ENCODE assay signal across 23 cellular contexts in the genomic region with DNA sequence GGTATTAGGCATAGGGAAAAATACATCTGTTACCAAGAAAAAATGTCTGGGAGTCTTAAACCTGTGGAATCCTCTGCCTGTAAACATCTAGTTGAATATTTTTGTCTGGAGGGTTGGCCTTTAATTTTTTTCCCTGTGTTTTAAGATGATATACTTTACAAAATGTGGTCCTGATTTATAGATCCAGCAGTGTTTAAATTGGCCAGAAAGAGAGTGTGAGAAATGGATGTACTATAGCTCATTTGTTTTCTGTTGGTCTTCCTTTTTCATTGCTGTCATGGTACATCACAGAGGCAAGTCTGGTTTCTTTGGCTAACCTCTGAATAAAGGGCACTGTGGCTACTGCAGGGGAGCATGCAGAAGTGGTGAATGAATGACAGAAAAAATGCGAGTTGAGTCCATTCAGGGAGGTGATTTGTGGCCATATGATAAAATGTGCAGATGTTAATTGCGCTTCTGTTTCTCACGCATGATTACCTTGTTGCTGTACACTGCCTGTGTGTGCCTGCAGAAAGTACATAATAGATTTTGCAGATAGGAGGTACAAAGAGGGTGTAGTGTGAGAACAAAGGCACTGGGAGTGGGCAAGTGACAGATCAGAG.
DNase-seq lines count a peak whose midpoint lies in the region; ATAC-seq and FAIRE-seq lines count a peak whose summit lies in the region.
"Had no signal": no experiment of that assay in that cellular context is flagged by ENCODE, and none has a peak within 500 bp of the region (broad histone marks: within the 10 kb centered on the region; RNA-seq: fewer than 3 reads in every experiment).

No MANE protein-coding gene starts in this region.

- peaks cover 31% of the 10 kb centered on the region for H3K4me1 Mint-ChIP-seq in memory B cell
- H3K4me1 Mint-ChIP-seq in stimulated activated naive B cell treated with anti-CD40 and anti-IgM and Interleukin-4, amounts not matched to agents 10 μg/mL and 1 μg/mL and 100 μg/mL, for 72 hours: peaks cover 48 to 72% of the 10 kb centered on the region in 2 donors
- peaks cover 9% of the 10 kb centered on the region for H3K4me1 Mint-ChIP-seq in activated CD4-positive, alpha-beta T cell treated with anti-CD3 and anti-CD28 coated beads, Interleukin-2, amount 10 ng/mL, durations not matched to agents 7 days and 5 days
- H3K4me1 Mint-ChIP-seq: WTC11 had no signal

- POLR2A ChIA-PET in activated CD4-positive, alpha-beta T cell treated with anti-CD3 and anti-CD28 coated beads, Interleukin-2, amount 10 ng/mL, durations not matched to agents 7 days and 5 days (lab: Charles Lee): no interaction called here

- peak; percentile 88 for FAIRE-seq in GM19239 (lab: Jason Lieb, UNC)
- FAIRE-seq: frontal cortex had no signal

- no peak overlapping the region for H3K4me3 Mint-ChIP-seq in memory B cell
- H3K4me3 Mint-ChIP-seq in stimulated activated naive B cell treated with anti-CD40 and anti-IgM and Interleukin-4, amounts not matched to agents 10 μg/mL and 1 μg/mL and 100 μg/mL, for 72 hours: peak overlapping the region in 1 of 2 donors; percentile 28
- H3K4me3 Mint-ChIP-seq in activated CD4-positive, alpha-beta T cell treated with anti-CD3 and anti-CD28 coated beads, Interleukin-2, amount 10 ng/mL, durations not matched to agents 7 days and 5 days: no peak overlapping the region
- H3K4me3 Mint-ChIP-seq: activated CD8-positive, alpha-beta T cell treated with anti-CD3 and anti-CD28 coated beads, Interleukin-2, amount 10 ng/mL, durations not matched to agents 7 days and 5 days; activated T-cell treated with anti-CD3 and anti-CD28 coated beads, Interleukin-2, amount 50 U/mL, for 24 hours; dendritic cell treated with granulocyte-macrophage colony-stimulating factor and Interleukin-4, amounts not matched to agents 40 ng/mL and 50 ng/mL, for 4 days; T-helper 2 cell treated with Interferon-gamma antibody and Interleukin-4, amounts not matched to agents 5 μg/mL and 100 μg/mL, for 36 hours; WTC11 had no signal

- no peak for DNase-seq in GM19239 (ENCODE audit: insufficient read length, low spot score)
- peak; percentile 72 for DNase-seq in astrocyte of the hippocampus (ENCODE audit: low read depth, low spot score)
- DNase-seq in memory B cell (ENCODE audit: low spot score in 2 of 2): no peak
- no peak for DNase-seq in stimulated activated naive B cell treated with anti-CD40 and anti-IgM and Interleukin-4, amounts not matched to agents 10 μg/mL and 1 μg/mL and 100 μg/mL, for 72 hours
- DNase-seq in activated CD4-positive, alpha-beta T cell treated with anti-CD3 and anti-CD28 coated beads, Interleukin-2, amount 10 ng/mL, durations not matched to agents 7 days and 5 days: no peak
- no peak for DNase-seq in stimulated activated CD4-positive, alpha-beta T cell treated with anti-CD3 and anti-CD28 coated beads, Interleukin-12 subunit alpha, Interleukin-12 subunit beta, amount 100 ng/mL, for 4 hours
- no peak for DNase-seq in HuH-7 (ENCODE audit: low spot score)
- DNase-seq: activated CD8-positive, alpha-beta T cell treated with anti-CD3 and anti-CD28 coated beads, Interleukin-2, amount 10 ng/mL, durations not matched to agents 7 days and 5 days; activated naive CD4-positive, alpha-beta T cell treated with Interleukin-2 at 50 U/mL for 16 hours; activated T-cell treated with anti-CD3 and anti-CD28 coated beads, Interleukin-2, amount 50 U/mL, for 24 hours; DMS79 treated with DMSO at 0.1 percent for 48 hours; GOT3; MG63; midbrain; NCI-H1694 treated with DMSO at 0.1 percent for 48 hours; NCI-H2227 treated with DMSO at 0.1 percent for 48 hours; NCI-H82; stimulated activated naive CD4-positive, alpha-beta T cell; tibial artery had no signal

- CTCF ChIA-PET in activated CD4-positive, alpha-beta T cell treated with anti-CD3 and anti-CD28 coated beads, Interleukin-2, amount 10 ng/mL, durations not matched to agents 7 days and 5 days (lab: Charles Lee): interaction anchor here (1.3 kb wide), 1 partner anchor 148 kb away, joined by 3 read pairs; no protein-coding TSS in a partner anchor

- no peaks in the 10 kb centered on the region for H3K36me3 Mint-ChIP-seq in memory B cell
- H3K36me3 Mint-ChIP-seq in stimulated activated naive B cell treated with anti-CD40 and anti-IgM and Interleukin-4, amounts not matched to agents 10 μg/mL and 1 μg/mL and 100 μg/mL, for 72 hours: peaks cover 7 to 9% of the 10 kb centered on the region in 2 donors
- H3K36me3 Mint-ChIP-seq in activated CD4-positive, alpha-beta T cell treated with anti-CD3 and anti-CD28 coated beads, Interleukin-2, amount 10 ng/mL, durations not matched to agents 7 days and 5 days (ENCODE audit: low read depth): no peaks in the 10 kb centered on the region
- H3K36me3 Mint-ChIP-seq: WTC11 had no signal

- H3K27ac Mint-ChIP-seq in memory B cell: no peak overlapping the region
- peak overlapping the region; percentile 39 for H3K27ac Mint-ChIP-seq in stimulated activated naive B cell treated with anti-CD40 and anti-IgM and Interleukin-4, amounts not matched to agents 10 μg/mL and 1 μg/mL and 100 μg/mL, for 72 hours
- no peak overlapping the region for H3K27ac Mint-ChIP-seq in activated CD4-positive, alpha-beta T cell treated with anti-CD3 and anti-CD28 coated beads, Interleukin-2, amount 10 ng/mL, durations not matched to agents 7 days and 5 days
- H3K27ac Mint-ChIP-seq: activated CD8-positive, alpha-beta T cell treated with anti-CD3 and anti-CD28 coated beads, Interleukin-2, amount 10 ng/mL, durations not matched to agents 7 days and 5 days; activated T-cell treated with anti-CD3 and anti-CD28 coated beads, Interleukin-2, amount 50 U/mL, for 24 hours; dendritic cell treated with granulocyte-macrophage colony-stimulating factor and Interleukin-4, amounts not matched to agents 40 ng/mL and 50 ng/mL, for 4 days; T-helper 2 cell treated with Interferon-gamma antibody and Interleukin-4, amounts not matched to agents 5 μg/mL and 100 μg/mL, for 36 hours; WTC11 had no signal

- no peaks in the 10 kb centered on the region for H3K9me3 Mint-ChIP-seq in memory B cell
- peaks cover 0 to 3% of the 10 kb centered on the region in 2 donors for H3K9me3 Mint-ChIP-seq in stimulated activated naive B cell treated with anti-CD40 and anti-IgM and Interleukin-4, amounts not matched to agents 10 μg/mL and 1 μg/mL and 100 μg/mL, for 72 hours
- H3K9me3 Mint-ChIP-seq in activated CD4-positive, alpha-beta T cell treated with anti-CD3 and anti-CD28 coated beads, Interleukin-2, amount 10 ng/mL, durations not matched to agents 7 days and 5 days: no peaks in the 10 kb centered on the region
- H3K9me3 Mint-ChIP-seq: activated T-cell treated with anti-CD3 and anti-CD28 coated beads, Interleukin-2, amount 50 U/mL, for 24 hours; dendritic cell treated with granulocyte-macrophage colony-stimulating factor and Interleukin-4, amounts not matched to agents 40 ng/mL and 50 ng/mL, for 4 days; T-helper 2 cell treated with Interferon-gamma antibody and Interleukin-4, amounts not matched to agents 5 μg/mL and 100 μg/mL, for 36 hours; WTC11 had no signal

- no peaks in the 10 kb centered on the region for H3K27me3 Mint-ChIP-seq in memory B cell
- H3K27me3 Mint-ChIP-seq in stimulated activated naive B cell treated with anti-CD40 and anti-IgM and Interleukin-4, amounts not matched to agents 10 μg/mL and 1 μg/mL and 100 μg/mL, for 72 hours: no peaks in the 10 kb centered on the region
- peaks cover 2% of the 10 kb centered on the region for H3K27me3 Mint-ChIP-seq in activated CD4-positive, alpha-beta T cell treated with anti-CD3 and anti-CD28 coated beads, Interleukin-2, amount 10 ng/mL, durations not matched to agents 7 days and 5 days
- H3K27me3 Mint-ChIP-seq: activated T-cell treated with anti-CD3 and anti-CD28 coated beads, Interleukin-2, amount 50 U/mL, for 24 hours had no signal

- ATAC-seq in memory B cell (ENCODE audit: low read depth): peak; percentile 40
- peak; percentile 35 to 59 for ATAC-seq in stimulated activated naive B cell treated with anti-CD40 and anti-IgM and Interleukin-4, amounts not matched to agents 10 μg/mL and 1 μg/mL and 100 μg/mL, for 72 hours (replicated peaks)
- ATAC-seq: activated CD8-positive, alpha-beta T cell treated with anti-CD3 and anti-CD28 coated beads, Interleukin-2, amount 10 ng/mL, durations not matched to agents 7 days and 5 days; WTC11 had no signal
